In genomic region chr21:40166291-40166843, GRCh38 we compare ENCODE assay signal across 20 cellular contexts.
DNase-seq lines count a peak whose midpoint lies in the region; ATAC-seq and TF ChIP-seq lines count a peak whose summit lies in the region.
"Had no signal": no experiment of that assay in that cellular context is flagged by ENCODE, and none has a peak within 500 bp of the region (broad histone marks: within the 10 kb centered on the region; RNA-seq: fewer than 3 reads in every experiment).

No MANE protein-coding gene starts in this region.

- H3K9me3 ChIP-seq in endodermal cell (ENCODE audit: control insufficient read depth, low read length) = no peaks in the 10 kb centered on the region
- H3K9me3 ChIP-seq: A549, gastrocnemius medialis, neutrophil had no signal

- no peaks in the 10 kb centered on the region for H3K27me3 Mint-ChIP-seq in endodermal cell (ENCODE audit: insufficient read depth)
- no peaks in the 10 kb centered on the region for H3K27me3 Mint-ChIP-seq in type B pancreatic cell
- H3K27me3 Mint-ChIP-seq in activated naive CD8-positive, alpha-beta T cell treated with anti-CD3 and anti-CD28 coated beads, Interleukin-2, amount 50 U/mL, for 24 hours = peaks cover 2% of the 10 kb centered on the region

- H3K4me3 Mint-ChIP-seq in endodermal cell (no peak overlapping the region), type B pancreatic cell (no peak overlapping the region)
- H3K4me3 Mint-ChIP-seq in activated naive CD8-positive, alpha-beta T cell treated with anti-CD3 and anti-CD28 coated beads, Interleukin-2, amount 50 U/mL, for 24 hours = no peak overlapping the region

- TF ChIP-seq CTCF in endodermal cell (conservative IDR thresholded peaks at IDR 0.05) (peak; percentile 69), type B pancreatic cell (conservative IDR thresholded peaks at IDR 0.05) (peak; percentile 45)

- no peaks in the 10 kb centered on the region for H3K27me3 ChIP-seq in endodermal cell (ENCODE audit: control insufficient read depth, insufficient read depth, low read length, poor library complexity, severe bottlenecking)
- H3K27me3 ChIP-seq: BLaER1 treated with 17β-estradiol and CSF1 and Interleukin-3, amounts not matched to agents 10 nM and 100 nM; gastrocnemius medialis; neutrophil had no signal

- DNase-seq in SHP77 (lab: John Stamatoyannopoulos, UW) (peak; percentile 10 to 13), SHP77 treated with DMSO at 0.1 percent for 48 hours (lab: John Stamatoyannopoulos, UW) (no peak), NCI-H2029 treated with DMSO at 0.1 percent for 48 hours (lab: John Stamatoyannopoulos, UW) (peak; percentile 9), endodermal cell (peak; percentile 66), type B pancreatic cell (ENCODE audit: extremely low spot score, unreplicated experiment) (no peak), T-helper 9 cell (no peak)
- no peak for DNase-seq in activated naive CD8-positive, alpha-beta T cell treated with anti-CD3 and anti-CD28 coated beads, Interleukin-2, amount 50 U/mL, for 24 hours
- DNase-seq: activated CD4-positive, alpha-beta T cell treated with anti-CD3 and anti-CD28 coated beads for 4 hours; activated effector memory CD4-positive, alpha-beta T cell treated with Interleukin-2 at 50 U/mL for 16 hours; DMS 273 treated with DMSO at 0.1 percent for 48 hours; erythroblast; gastrocnemius medialis; midbrain; NCI-H1092; NK-92 treated with Interleukin-12 subunit alpha and Interleukin-12 subunit beta, amount 100 ng/mL, for 24 hours had no signal

- H3K9me3 Mint-ChIP-seq in endodermal cell (no peaks in the 10 kb centered on the region), type B pancreatic cell (no peaks in the 10 kb centered on the region)
- no peaks in the 10 kb centered on the region for H3K9me3 Mint-ChIP-seq in activated naive CD8-positive, alpha-beta T cell treated with anti-CD3 and anti-CD28 coated beads, Interleukin-2, amount 50 U/mL, for 24 hours

- ATAC-seq in GM18907 (IDR thresholded peaks at IDR 0.05; ENCODE audit: unreplicated experiment) = no peak
- ATAC-seq in activated naive CD8-positive, alpha-beta T cell treated with anti-CD3 and anti-CD28 coated beads, Interleukin-2, amount 50 U/mL, for 24 hours = no peak
- ATAC-seq: A549, gastrocnemius medialis had no signal

- no peak overlapping the region for H3K4me3 ChIP-seq in endodermal cell (ENCODE audit: low read length)
- H3K4me3 ChIP-seq: A549; BLaER1 treated with 17β-estradiol and CSF1 and Interleukin-3, amounts not matched to agents 10 nM and 100 nM; gastrocnemius medialis had no signal

- peaks cover 89% of the 10 kb centered on the region for H3K36me3 ChIP-seq in endodermal cell (ENCODE audit: control insufficient read depth, insufficient read depth, low read length)
- H3K36me3 ChIP-seq: BLaER1 treated with 17β-estradiol and CSF1 and Interleukin-3, amounts not matched to agents 10 nM and 100 nM; gastrocnemius medialis; neutrophil had no signal

- peaks cover 45% of the 10 kb centered on the region for H3K36me3 Mint-ChIP-seq in endodermal cell (ENCODE audit: low read depth)
- no peaks in the 10 kb centered on the region for H3K36me3 Mint-ChIP-seq in type B pancreatic cell
- no peaks in the 10 kb centered on the region for H3K36me3 Mint-ChIP-seq in activated naive CD8-positive, alpha-beta T cell treated with anti-CD3 and anti-CD28 coated beads, Interleukin-2, amount 50 U/mL, for 24 hours (ENCODE audit: low read depth)

- H3K27ac ChIP-seq in endodermal cell (ENCODE audit: low read depth, low read length) = peak overlapping the region; percentile 99
- H3K27ac ChIP-seq: A549; BLaER1 treated with 17β-estradiol and CSF1 and Interleukin-3, amounts not matched to agents 10 nM and 100 nM; gastrocnemius medialis; KMS-11; neutrophil had no signal

- H3K9ac ChIP-seq in endodermal cell (ENCODE audit: extremely low read depth, low read length, poor library complexity, severe bottlenecking) = no peak overlapping the region
- H3K9ac ChIP-seq: BLaER1 treated with 17β-estradiol and CSF1 and Interleukin-3, amounts not matched to agents 10 nM and 100 nM; KMS-11 had no signal

- peaks cover 8% of the 10 kb centered on the region for H3K4me1 ChIP-seq in endodermal cell (ENCODE audit: control insufficient read depth, insufficient read depth, low read length)
- H3K4me1 ChIP-seq: A549, gastrocnemius medialis had no signal

- H3K27ac Mint-ChIP-seq in endodermal cell (no peak overlapping the region), type B pancreatic cell (no peak overlapping the region)
- no peak overlapping the region for H3K27ac Mint-ChIP-seq in activated naive CD8-positive, alpha-beta T cell treated with anti-CD3 and anti-CD28 coated beads, Interleukin-2, amount 50 U/mL, for 24 hours

- H3K4me1 Mint-ChIP-seq in endodermal cell = peaks cover 11% of the 10 kb centered on the region
- peaks cover 4% of the 10 kb centered on the region for H3K4me1 Mint-ChIP-seq in type B pancreatic cell (ENCODE audit: unreplicated experiment)
- H3K4me1 Mint-ChIP-seq in activated naive CD8-positive, alpha-beta T cell treated with anti-CD3 and anti-CD28 coated beads, Interleukin-2, amount 50 U/mL, for 24 hours = no peaks in the 10 kb centered on the region

- 87 to 89% methylated on average over 4 to 6 of the region's 6 CpGs for WGBS in endodermal cell (ENCODE audit: insufficient coverage in 1 of 2, insufficient read length in 1 of 2), 2 experiments

Comparison
In these comparisons a context has a peak if more than half of its experiments do, and no peak if none do; other contexts are left out.
1. DNase-seq: peak in SHP77 (2 of 2), NCI-H2029 treated with DMSO at 0.1 percent for 48 hours (single experiment) and endodermal cell (single experiment); none in SHP77 treated with DMSO at 0.1 percent for 48 hours (single experiment), type B pancreatic cell (single experiment), T-helper 9 cell (single experiment) and activated naive CD8-positive, alpha-beta T cell treated with anti-CD3 and anti-CD28 coated beads, Interleukin-2, amount 50 U/mL, for 24 hours (single experiment).